Comparison of ENCODE assay signal across 8 cellular contexts in the genomic region with DNA sequence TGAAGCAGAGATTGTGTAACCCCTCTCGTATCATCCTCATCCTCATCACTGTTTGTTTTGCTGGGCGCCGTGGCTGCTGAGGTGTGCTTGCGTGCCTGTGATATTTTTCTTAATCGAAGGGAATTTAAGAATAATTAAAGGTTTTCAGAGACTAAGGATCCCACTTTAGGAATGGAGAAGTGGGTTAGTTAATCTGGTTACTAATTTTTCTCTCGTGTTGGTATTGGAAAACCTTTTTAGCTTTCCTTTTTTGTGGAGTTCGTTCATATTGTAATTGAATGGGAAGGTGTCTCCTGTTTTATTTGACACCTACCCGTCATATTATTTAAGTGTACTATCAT. TPM values are rescaled to one million over a fixed set of nuclear protein-coding genes. Genes with fewer than 3 reads are reported as not detected.
DNase-seq lines count a peak whose midpoint lies in the region; ATAC-seq and TF ChIP-seq lines count a peak whose summit lies in the region.

No MANE protein-coding gene starts in this region.

- TF ChIP-seq POLR2A in esophagus muscularis mucosa (IDR thresholded peaks at IDR 0.05; ENCODE audit: low read depth) = no peak

- no peaks in the 10 kb centered on the region for H3K36me3 Mint-ChIP-seq in progenitor cell of endocrine pancreas (ENCODE audit: insufficient read depth)

- peak overlapping the region; percentile 95 for H3K4me3 Mint-ChIP-seq in progenitor cell of endocrine pancreas (ENCODE audit: low read depth)

- H3K9me3 Mint-ChIP-seq in progenitor cell of endocrine pancreas (ENCODE audit: low read depth) = no peaks in the 10 kb centered on the region

- peaks cover 20% of the 10 kb centered on the region for H3K4me1 Mint-ChIP-seq in progenitor cell of endocrine pancreas (ENCODE audit: low read depth)

- TF ChIP-seq CTCF in RWPE1 (conservative IDR thresholded peaks at IDR 0.05; ENCODE audit: low read depth) (no peak), esophagus muscularis mucosa (IDR thresholded peaks at IDR 0.05) (no peak), progenitor cell of endocrine pancreas (IDR thresholded peaks at IDR 0.05; ENCODE audit: unreplicated experiment) (no peak)

- H3K27ac ChIP-seq in RWPE1 (peak overlapping the region; percentile 88), esophagus muscularis mucosa (replicated peaks in 1 of 4) (peak overlapping the region; percentile 93 to 98 (median 97))

- no peaks in the 10 kb centered on the region for H3K9me3 ChIP-seq in esophagus muscularis mucosa

- DNase-seq in RWPE1 (ENCODE audit: low spot score) = peak; percentile 21
- DNase-seq in esophagus muscularis mucosa (ENCODE audit: extremely low spot score) = no peak
- no peak for DNase-seq in progenitor cell of endocrine pancreas (ENCODE audit: low spot score, unreplicated experiment)
- no peak for DNase-seq in mucosa of gallbladder (ENCODE audit: low spot score)
- no peak for DNase-seq in KBM-7

- peaks cover under 1 to 5% (median 4%) of the 10 kb centered on the region in 4 donors for H3K36me3 ChIP-seq in esophagus muscularis mucosa

- ATAC-seq in GM21825 (IDR thresholded peaks at IDR 0.05; ENCODE audit: unreplicated experiment) (peak; percentile 5), GM21367 (IDR thresholded peaks at IDR 0.05; ENCODE audit: unreplicated experiment) (no peak), HG03025 (IDR thresholded peaks at IDR 0.05; ENCODE audit: low FRiP score, unreplicated experiment) (no peak)

- H3K4me1 ChIP-seq in esophagus muscularis mucosa = peaks cover 10 to 40% (median 36%) of the 10 kb centered on the region in 4 donors

- H3K27ac Mint-ChIP-seq in progenitor cell of endocrine pancreas = peak overlapping the region; percentile 93

- 2% methylated on average over 8 of the region's 8 CpGs for WGBS in esophagus muscularis mucosa

- H3K27me3 Mint-ChIP-seq in progenitor cell of endocrine pancreas = no peaks in the 10 kb centered on the region

- intact Hi-C loops in esophagus muscularis mucosa (cut with DNase I) = no loop called here

- no peaks in the 10 kb centered on the region for H3K27me3 ChIP-seq in esophagus muscularis mucosa

- POLR2A ChIA-PET in RWPE1 (lab: Yijun Ruan, JAX; ENCODE audit: low non-redundant PET) = no interaction called here

- in situ Hi-C loops in KBM-7 (cut with MboI; ENCODE audit: low pct_unique_long_range_greater_than_20kb, low sequenced_read_pairs) = no loop called here

- CTCF ChIA-PET in RWPE1 (lab: Yijun Ruan, JAX) = no interaction called here

- no peak for TF ChIP-seq EP300 in esophagus muscularis mucosa (IDR thresholded peaks at IDR 0.05)

- peak overlapping the region; percentile 96 to 99 (median 98) for H3K4me3 ChIP-seq in esophagus muscularis mucosa

RNA-seq across cellular contexts. Expression of gene UBN2, which starts 1.3 kb away (rescaled TPM):
- total RNA-seq in esophagus muscularis mucosa (10 to 100 TPM in 3 of 4 donors, 1 to 10 TPM in 1; 8.9 to 15.0 (median 10.8) TPM), progenitor cell of endocrine pancreas (45.2 and 51.5 TPM in 2 replicates), mucosa of gallbladder (20.4 TPM)
